ENCODE assay signal across 24 cellular contexts in the genomic region with DNA sequence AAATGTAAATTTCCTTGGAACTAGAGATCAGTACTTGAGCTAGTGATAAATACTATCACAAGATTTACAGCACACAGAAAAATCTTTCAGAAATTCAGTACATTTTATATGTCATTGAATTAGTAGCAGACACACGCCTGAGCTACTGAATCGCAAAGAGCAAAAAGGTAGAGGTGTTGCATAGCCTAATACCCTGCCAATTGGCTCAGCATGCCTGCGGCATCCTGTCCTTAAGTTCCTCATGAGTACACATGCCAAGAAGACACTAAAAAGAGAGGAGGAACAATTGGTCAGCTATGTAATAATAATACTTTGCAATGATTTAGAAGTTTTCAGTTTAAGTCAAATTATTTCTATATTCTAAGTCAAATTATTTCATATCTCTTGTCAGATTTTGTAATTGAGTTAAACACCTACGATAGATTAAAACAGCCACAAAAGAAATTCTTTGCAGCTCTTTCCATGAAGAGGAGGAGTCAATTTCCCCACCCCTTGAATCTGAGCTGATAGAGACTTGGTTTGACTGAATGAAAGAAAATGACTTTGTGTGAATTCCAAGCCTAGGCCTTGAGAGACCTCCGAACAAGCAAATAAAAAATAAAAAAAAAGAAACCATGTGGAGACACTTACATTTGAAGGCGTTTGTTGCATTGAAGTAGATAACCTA.
"Had no signal": no experiment of that assay in that cellular context is flagged by ENCODE, and none has a peak within 500 bp of the region (broad histone marks: within the 10 kb centered on the region; RNA-seq: fewer than 3 reads in every experiment).

No MANE protein-coding gene starts in this region.

- ATAC-seq: activated CD8-positive, alpha-beta T cell treated with anti-CD3 and anti-CD28 coated beads, Interleukin-2, amount 10 ng/mL, durations not matched to agents 7 days and 5 days; gastrocnemius medialis; left cardiac atrium; sciatic nerve had no signal

- H3K9me3 Mint-ChIP-seq: activated naive CD8-positive, alpha-beta T cell treated with anti-CD3 and anti-CD28 coated beads, Interleukin-2, amount 50 U/mL, for 24 hours; activated T-helper 1 cell treated with anti-CD3 and anti-CD28 coated beads, Interleukin-12 subunit alpha, Interleukin-12 subunit beta, Interleukin-2, Interleukin-4 antibody, amounts not matched to agents 30 ng/mL and 10 ng/mL and 1 ng/mL, durations not matched to agents 14 hours and 24 hours and 36 hours; nephron progenitor cell; stimulated activated effector memory CD8-positive, alpha-beta T cell treated with anti-CD3 and anti-CD28 coated beads, Interleukin-12 subunit alpha, Interleukin-12 subunit beta, amount 100 ng/mL, for 72 hours; stimulated activated naive CD8-positive, alpha-beta T cell treated with anti-CD3 and anti-CD28 coated beads, Interleukin-15, amount 100 ng/mL, for 72 hours; T-helper 2 cell treated with Interferon-gamma antibody and Interleukin-4, amounts not matched to agents 5 μg/mL and 100 μg/mL, for 36 hours had no signal

- H3K27me3 ChIP-seq: esophagus squamous epithelium, gastrocnemius medialis, tibial artery had no signal

- H3K4me1 ChIP-seq: esophagus squamous epithelium, gastrocnemius medialis, tibial artery had no signal

- H3K27ac Mint-ChIP-seq: activated CD8-positive, alpha-beta T cell treated with anti-CD3 and anti-CD28 coated beads, Interleukin-2, amount 10 ng/mL, durations not matched to agents 7 days and 5 days; activated naive CD8-positive, alpha-beta T cell treated with anti-CD3 and anti-CD28 coated beads, Interleukin-2, amount 50 U/mL, for 24 hours; activated T-helper 1 cell treated with anti-CD3 and anti-CD28 coated beads, Interleukin-12 subunit alpha, Interleukin-12 subunit beta, Interleukin-2, Interleukin-4 antibody, amounts not matched to agents 30 ng/mL and 10 ng/mL and 1 ng/mL, durations not matched to agents 14 hours and 24 hours and 36 hours; nephron progenitor cell; stimulated activated effector memory CD8-positive, alpha-beta T cell treated with anti-CD3 and anti-CD28 coated beads, Interleukin-12 subunit alpha, Interleukin-12 subunit beta, amount 100 ng/mL, for 72 hours; T-helper 2 cell treated with Interferon-gamma antibody and Interleukin-4, amounts not matched to agents 5 μg/mL and 100 μg/mL, for 36 hours had no signal

- H3K4me1 Mint-ChIP-seq: activated naive CD8-positive, alpha-beta T cell treated with anti-CD3 and anti-CD28 coated beads, Interleukin-2, amount 50 U/mL, for 24 hours; stimulated activated effector memory CD8-positive, alpha-beta T cell treated with anti-CD3 and anti-CD28 coated beads, Interleukin-12 subunit alpha, Interleukin-12 subunit beta, amount 100 ng/mL, for 72 hours; stimulated activated naive CD8-positive, alpha-beta T cell treated with anti-CD3 and anti-CD28 coated beads, Interleukin-15, amount 100 ng/mL, for 72 hours had no signal

- H3K36me3 Mint-ChIP-seq: stimulated activated effector memory CD8-positive, alpha-beta T cell treated with anti-CD3 and anti-CD28 coated beads, Interleukin-12 subunit alpha, Interleukin-12 subunit beta, amount 100 ng/mL, for 72 hours had no signal

- DNase-seq: activated CD4-positive, alpha-beta T cell treated with anti-CD3 and anti-CD28 coated beads for 1 hour; activated CD4-positive, alpha-beta T cell treated with anti-CD3 and anti-CD28 coated beads, Interleukin-2, amount 50 U/mL, for 1 hour; activated CD8-positive, alpha-beta T cell treated with anti-CD3 and anti-CD28 coated beads, Interleukin-2, amount 10 ng/mL, durations not matched to agents 7 days and 5 days; activated gamma-delta T cell; activated naive CD4-positive, alpha-beta T cell treated with anti-CD3 and anti-CD28 coated beads, Interleukin-2, amount 50 U/mL, for 16 hours; activated naive CD8-positive, alpha-beta T cell treated with anti-CD3 and anti-CD28 coated beads, Interleukin-2, amount 50 U/mL, for 24 hours; effector CD4-positive, alpha-beta T cell; esophagus squamous epithelium; gastrocnemius medialis; hypothalamus; islet precursor cell; left cardiac atrium; mesenchymal stem cell; mucosa of descending colon; nephron progenitor cell; posterior cingulate gyrus; stimulated activated CD4-positive, alpha-beta T cell treated with anti-CD3 and anti-CD28 coated beads, Interleukin-2, amount 100 ng/mL, for 24 hours; stimulated activated naive CD8-positive, alpha-beta T cell treated with anti-CD3 and anti-CD28 coated beads, Interleukin-15, amount 100 ng/mL, for 72 hours; tibial artery had no signal

- H3K9me3 ChIP-seq: esophagus squamous epithelium, gastrocnemius medialis, mucosa of descending colon, tibial artery had no signal

- H3K4me3 Mint-ChIP-seq: activated CD8-positive, alpha-beta T cell treated with anti-CD3 and anti-CD28 coated beads, Interleukin-2, amount 10 ng/mL, durations not matched to agents 7 days and 5 days; activated naive CD8-positive, alpha-beta T cell treated with anti-CD3 and anti-CD28 coated beads, Interleukin-2, amount 50 U/mL, for 24 hours; activated T-helper 1 cell treated with anti-CD3 and anti-CD28 coated beads, Interleukin-12 subunit alpha, Interleukin-12 subunit beta, Interleukin-2, Interleukin-4 antibody, amounts not matched to agents 30 ng/mL and 10 ng/mL and 1 ng/mL, durations not matched to agents 14 hours and 24 hours and 36 hours; nephron progenitor cell; stimulated activated effector memory CD8-positive, alpha-beta T cell treated with anti-CD3 and anti-CD28 coated beads, Interleukin-12 subunit alpha, Interleukin-12 subunit beta, amount 100 ng/mL, for 72 hours; stimulated activated naive CD8-positive, alpha-beta T cell treated with anti-CD3 and anti-CD28 coated beads, Interleukin-15, amount 100 ng/mL, for 72 hours; T-helper 2 cell treated with Interferon-gamma antibody and Interleukin-4, amounts not matched to agents 5 μg/mL and 100 μg/mL, for 36 hours had no signal

- H3K4me3 ChIP-seq: esophagus squamous epithelium, gastrocnemius medialis, mucosa of descending colon, tibial artery had no signal

- H3K27ac ChIP-seq: esophagus squamous epithelium, gastrocnemius medialis, tibial artery, VCaP had no signal

- H3K36me3 ChIP-seq: esophagus squamous epithelium, gastrocnemius medialis, tibial artery had no signal
